Comparison of ENCODE assay signal across 17 cellular contexts in the genomic region with DNA sequence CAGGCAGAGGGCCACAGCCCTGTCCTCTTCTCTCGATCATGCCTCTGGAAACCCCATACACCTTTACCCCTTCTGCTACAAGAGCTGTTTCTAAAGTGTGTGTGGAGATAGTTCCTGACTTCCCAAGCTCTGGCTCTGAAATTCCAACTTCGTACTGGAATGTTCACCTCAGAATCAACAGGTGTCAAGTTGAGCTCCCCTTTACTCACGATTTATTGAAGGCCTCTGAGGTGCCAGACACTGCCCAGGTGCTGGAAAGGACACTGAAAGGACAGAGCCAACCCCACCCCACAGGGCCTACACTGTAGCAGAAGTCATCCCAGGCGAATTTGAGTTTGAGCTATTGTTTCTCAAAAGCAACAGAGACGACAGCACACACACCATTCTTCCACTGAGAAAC.
DNase-seq lines count a peak whose midpoint lies in the region; ATAC-seq lines count a peak whose summit lies in the region.
"Had no signal": no experiment of that assay in that cellular context is flagged by ENCODE, and none has a peak within 500 bp of the region (broad histone marks: within the 10 kb centered on the region; RNA-seq: fewer than 3 reads in every experiment).

No MANE protein-coding gene starts in this region.

- DNase-seq in stimulated activated naive CD8-positive, alpha-beta T cell treated with anti-CD3 and anti-CD28 coated beads, Interleukin-15, Interleukin-2, amounts not matched to agents 100 U/mL and 50 U/mL, for 24 hours, result no peak
- DNase-seq in naive B cell, result no peak
- DNase-seq in GM19240 (ENCODE audit: insufficient read length, low spot score), result no peak
- no peak for DNase-seq in stimulated activated CD8-positive, alpha-beta memory T cell treated with anti-CD3 and anti-CD28 coated beads, Interleukin-4, amount 100 ng/mL, for 48 hours
- DNase-seq in HCEC 1CT, result no peak
- DNase-seq: activated gamma-delta T cell treated with Interleukin-2 at 50 U/mL for 16 hours, brain microvascular endothelial cell, Calu3, foreskin melanocyte, H7, NCI-H2029, NCI-H446 treated with DMSO at 0.1 percent for 48 hours had no signal

- peaks cover 74% of the 10 kb centered on the region for H3K4me1 Mint-ChIP-seq in stimulated activated naive CD8-positive, alpha-beta T cell treated with anti-CD3 and anti-CD28 coated beads, Interleukin-15, Interleukin-2, amounts not matched to agents 100 ng/mL and 50 ng/mL, for 24 hours (ENCODE audit: low read depth)
- H3K4me1 Mint-ChIP-seq in activated T-helper 17 cell treated with anti-CD3 and anti-CD28 coated beads, Interleukin-2, amount 50 U/mL, for 72 hours, result peaks cover 41% of the 10 kb centered on the region
- H3K4me1 Mint-ChIP-seq in naive B cell, result peaks cover 49 to 65% (median 62%) of the 10 kb centered on the region in 3 donors

- H3K27ac Mint-ChIP-seq in stimulated activated naive CD8-positive, alpha-beta T cell treated with anti-CD3 and anti-CD28 coated beads, Interleukin-15, Interleukin-2, amounts not matched to agents 100 ng/mL and 50 ng/mL, for 24 hours, result peak overlapping the region; percentile 43
- peak overlapping the region; percentile 90 for H3K27ac Mint-ChIP-seq in activated T-helper 17 cell treated with anti-CD3 and anti-CD28 coated beads, Interleukin-2, amount 50 U/mL, for 72 hours
- H3K27ac Mint-ChIP-seq in naive B cell, result peak overlapping the region; percentile 67 to 92 (median 86)

- H3K4me3 Mint-ChIP-seq in stimulated activated naive CD8-positive, alpha-beta T cell treated with anti-CD3 and anti-CD28 coated beads, Interleukin-15, Interleukin-2, amounts not matched to agents 100 ng/mL and 50 ng/mL, for 24 hours, result no peak overlapping the region
- H3K4me3 Mint-ChIP-seq in activated T-helper 17 cell treated with anti-CD3 and anti-CD28 coated beads, Interleukin-2, amount 50 U/mL, for 72 hours, result peak overlapping the region; percentile 8
- peak overlapping the region in 1 of 8 donors; percentile 65 for H3K4me3 Mint-ChIP-seq in naive B cell

- H3K27me3 Mint-ChIP-seq in stimulated activated naive CD8-positive, alpha-beta T cell treated with anti-CD3 and anti-CD28 coated beads, Interleukin-15, Interleukin-2, amounts not matched to agents 100 ng/mL and 50 ng/mL, for 24 hours, result no peaks in the 10 kb centered on the region
- H3K27me3 Mint-ChIP-seq in activated T-helper 17 cell treated with anti-CD3 and anti-CD28 coated beads, Interleukin-2, amount 50 U/mL, for 72 hours, result no peaks in the 10 kb centered on the region
- no peaks in the 10 kb centered on the region for H3K27me3 Mint-ChIP-seq in naive B cell

- H3K36me3 Mint-ChIP-seq in stimulated activated naive CD8-positive, alpha-beta T cell treated with anti-CD3 and anti-CD28 coated beads, Interleukin-15, Interleukin-2, amounts not matched to agents 100 ng/mL and 50 ng/mL, for 24 hours (ENCODE audit: low read depth), result peaks cover 27% of the 10 kb centered on the region
- peaks cover 98% of the 10 kb centered on the region for H3K36me3 Mint-ChIP-seq in activated T-helper 17 cell treated with anti-CD3 and anti-CD28 coated beads, Interleukin-2, amount 50 U/mL, for 72 hours (ENCODE audit: low read depth)
- H3K36me3 Mint-ChIP-seq in naive B cell, result peaks cover 0 to 15% of the 10 kb centered on the region in 2 donors

- ATAC-seq in stimulated activated naive CD8-positive, alpha-beta T cell treated with anti-CD3 and anti-CD28 coated beads, Interleukin-15, Interleukin-2, amounts not matched to agents 100 U/mL and 50 U/mL, for 24 hours, result no peak
- no peak for ATAC-seq in activated T-helper 17 cell treated with anti-CD3 and anti-CD28 coated beads, Interleukin-2, amount 50 U/mL, for 72 hours (replicated peaks)
- ATAC-seq in naive B cell (ENCODE audit: low read depth in 2 of 2) (no peak), HG03571 (IDR thresholded peaks at IDR 0.05; ENCODE audit: unreplicated experiment) (no peak)
- ATAC-seq: K562, sciatic nerve had no signal

- H3K9me3 Mint-ChIP-seq in stimulated activated naive CD8-positive, alpha-beta T cell treated with anti-CD3 and anti-CD28 coated beads, Interleukin-15, Interleukin-2, amounts not matched to agents 100 ng/mL and 50 ng/mL, for 24 hours, result no peaks in the 10 kb centered on the region
- no peaks in the 10 kb centered on the region for H3K9me3 Mint-ChIP-seq in activated T-helper 17 cell treated with anti-CD3 and anti-CD28 coated beads, Interleukin-2, amount 50 U/mL, for 72 hours
- H3K9me3 Mint-ChIP-seq in naive B cell, result no peaks in the 10 kb centered on the region
